Comparison of ENCODE assay signal across 18 cellular contexts in the genomic region with DNA sequence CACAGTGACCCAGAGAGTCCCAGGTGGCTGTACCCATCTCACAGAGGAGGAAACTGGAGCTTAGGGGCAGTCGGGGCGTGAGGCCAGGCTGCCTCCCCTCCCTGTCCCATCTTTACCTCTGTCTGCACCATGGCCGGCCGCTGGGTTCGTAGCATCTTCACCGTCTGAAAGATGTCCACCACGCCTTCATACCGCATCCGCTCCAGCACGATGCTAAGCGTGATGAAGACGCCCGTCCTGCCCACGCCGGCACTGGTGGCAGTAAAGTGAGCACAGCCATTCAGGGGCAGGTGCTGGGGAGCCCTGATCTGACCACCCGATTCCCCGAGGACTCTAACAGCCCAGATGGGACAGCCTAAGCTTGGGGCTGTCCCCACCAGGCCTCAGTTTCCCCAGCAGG.
DNase-seq lines count a peak whose midpoint lies in the region; ATAC-seq and TF ChIP-seq lines count a peak whose summit lies in the region.
"Had no signal": no experiment of that assay in that cellular context is flagged by ENCODE, and none has a peak within 500 bp of the region (broad histone marks: within the 10 kb centered on the region; RNA-seq: fewer than 3 reads in every experiment).

No MANE protein-coding gene starts in this region.

- H3K36me3 ChIP-seq in osteoblast (ENCODE audit: insufficient read depth, low read length) = peaks cover 55% of the 10 kb centered on the region

- peaks cover 5% of the 10 kb centered on the region for H3K9me3 ChIP-seq in osteoblast (ENCODE audit: low read depth, low read length)
- H3K9me3 ChIP-seq: Caco-2 had no signal

- H3K27me3 ChIP-seq in osteoblast (ENCODE audit: insufficient read depth, low read length) = no peaks in the 10 kb centered on the region
- H3K27me3 ChIP-seq: BLaER1 had no signal

- TF ChIP-seq CTCF in osteoblast (IDR thresholded peaks at IDR 0.05; ENCODE audit: extremely low read depth, low read depth, low read length) = no peak
- no peak for TF ChIP-seq CTCF in GM13976 (IDR thresholded peaks at IDR 0.05; ENCODE audit: borderline replicate concordance, control extremely low read depth, extremely low read depth, insufficient read depth, missing control alignments)

- ATAC-seq in esophagus mucosa (peak; percentile 21), GM21717 (IDR thresholded peaks at IDR 0.05; ENCODE audit: unreplicated experiment) (no peak), GM19324 (IDR thresholded peaks at IDR 0.05; ENCODE audit: low FRiP score, unreplicated experiment) (no peak)
- ATAC-seq: CD8-positive, alpha-beta T cell had no signal

- no peaks in the 10 kb centered on the region for H3K4me1 ChIP-seq in osteoblast (ENCODE audit: insufficient read depth, low read length)
- H3K4me1 ChIP-seq: BLaER1, Caco-2 had no signal

- in situ Hi-C loops in GM13976 (cut with MboI; ENCODE audit: low sequenced_read_pairs, unreplicated experiment) = no loop called here

- peak; percentile 33 for DNase-seq in activated effector memory CD4-positive, alpha-beta T cell treated with anti-CD3 and anti-CD28 coated beads, Interleukin-2, amount 50 U/mL, for 16 hours
- DNase-seq in activated effector memory CD4-positive, alpha-beta T cell treated with Interleukin-2 at 50 U/mL for 16 hours = no peak
- peak; percentile 31 for DNase-seq in osteoblast (ENCODE audit: insufficient read length, low spot score, missing footprints)
- DNase-seq in activated T-cell treated with anti-CD3 and anti-CD28 coated beads, Interleukin-2, amount 50 U/mL, for 1 hour = no peak
- no peak for DNase-seq in GM13976 (ENCODE audit: low spot score)
- DNase-seq: Caco-2; CD4-positive, CD25-positive, alpha-beta regulatory T cell; CD8-positive, alpha-beta T cell; DMS153; DND-41; GM23248; HCEC 1CT had no signal

- H4K20me1 ChIP-seq in osteoblast (ENCODE audit: insufficient read depth, low read length) = no peaks in the 10 kb centered on the region
- H4K20me1 ChIP-seq: BLaER1 had no signal

- H3K79me2 ChIP-seq in osteoblast (ENCODE audit: insufficient read depth, low read length) = no peaks in the 10 kb centered on the region

- no peak overlapping the region for H3K4me2 ChIP-seq in osteoblast (ENCODE audit: insufficient read depth, low read length)
- H3K4me2 ChIP-seq: BLaER1 had no signal

- H3K27ac ChIP-seq in osteoblast (ENCODE audit: low read depth, low read length) = no peak overlapping the region
- H3K27ac ChIP-seq: 22Rv1, BLaER1, C4-2B, GM23248 had no signal

- H3K4me3 ChIP-seq in osteoblast (ENCODE audit: insufficient read depth, low read length) = no peak overlapping the region
- H3K4me3 ChIP-seq: BLaER1, GM23248 had no signal

- no peak overlapping the region for H2AFZ ChIP-seq in osteoblast (ENCODE audit: low read length)
- H2AFZ ChIP-seq: GM23248 had no signal

Comparison
In these comparisons a context has a peak if more than half of its experiments do, and no peak if none do; other contexts are left out.
1. DNase-seq: peak in activated effector memory CD4-positive, alpha-beta T cell treated with anti-CD3 and anti-CD28 coated beads, Interleukin-2, amount 50 U/mL, for 16 hours (single experiment) and osteoblast (single experiment); none in activated effector memory CD4-positive, alpha-beta T cell treated with Interleukin-2 at 50 U/mL for 16 hours (single experiment), activated T-cell treated with anti-CD3 and anti-CD28 coated beads, Interleukin-2, amount 50 U/mL, for 1 hour (single experiment) and GM13976 (single experiment).